Comparison of ENCODE assay signal across 28 cellular contexts in genomic region chr19:35278578-35279284, GRCh38. TPM values are rescaled to one million over a fixed set of nuclear protein-coding genes. Genes with fewer than 3 reads are reported as not detected.
"Had no signal": no experiment of that assay in that cellular context is flagged by ENCODE, and none has a peak within 500 bp of the region (broad histone marks: within the 10 kb centered on the region; RNA-seq: fewer than 3 reads in every experiment).

No MANE protein-coding gene starts in this region.

- H3K27ac ChIP-seq: left lung had no signal

- ATAC-seq: activated T-helper 17 cell treated with anti-CD3 and anti-CD28 coated beads, Interleukin-2, amount 50 U/mL, for 72 hours; left lung had no signal

- DNase-seq: activated B cell treated with CpG ODN at 0.5 μM for 24 hours; activated CD4-positive, alpha-beta memory T cell treated with anti-CD3 and anti-CD28 coated beads, Interleukin-2, amount 10 ng/mL, durations not matched to agents 7 days and 5 days; activated CD4-positive, alpha-beta T cell treated with anti-CD3 and anti-CD28 coated beads for 48 hours; activated naive CD4-positive, alpha-beta T cell; activated naive CD8-positive, alpha-beta T cell treated with anti-CD3 and anti-CD28 coated beads for 36 hours; activated T-cell treated with anti-CD3 and anti-CD28 coated beads, Interleukin-2, amount 50 U/mL, for 1 hour; amygdala; erythroblast; foreskin melanocyte; glutamatergic neuron; hippocampal formation; islet precursor cell; left lung; mammary epithelial cell; midbrain; occipital lobe; stimulated activated CD4-positive, alpha-beta T cell treated with anti-CD3 and anti-CD28 coated beads, Interleukin-12 subunit alpha, Interleukin-12 subunit beta, amount 100 ng/mL, for 4 hours; stimulated activated CD4-positive, alpha-beta T cell treated with anti-CD3 and anti-CD28 coated beads, Interleukin-1b, Interleukin-23, amount 100 ng/mL, for 48 hours; stimulated activated CD8-positive, alpha-beta memory T cell treated with anti-CD3 and anti-CD28 coated beads, Interleukin-4, amount 100 ng/mL, for 48 hours; stimulated activated naive CD4-positive, alpha-beta T cell; T-cell; T-helper 9 cell; thyroid gland had no signal

- H3K27me3 ChIP-seq: thyroid gland had no signal

- H3K9me3 ChIP-seq: left lung, thyroid gland had no signal

- H3K4me3 ChIP-seq: left lung, thyroid gland had no signal

RNA-seq across cellular contexts. Expression of gene HAMP, which starts 3.6 kb away (rescaled TPM):
- total RNA-seq: cardiac septum, occipital lobe, thyroid gland had no signal
- polyA plus RNA-seq: mammary epithelial cell had no signal

RNA-seq across cellular contexts. Expression of gene MAG, which starts 13.2 kb away (rescaled TPM):
- total RNA-seq: activated CD4-positive, alpha-beta memory T cell treated with anti-CD3 and anti-CD28 coated beads, Interleukin-2, amount 10 ng/mL, durations not matched to agents 7 days and 5 days; cardiac septum; dermis microvascular lymphatic vessel endothelial cell; left lung; mammary epithelial cell; ureter had no signal
- polyA plus RNA-seq: mammary epithelial cell had no signal

RNA-seq across cellular contexts. Expression of gene FAM187B, which starts 50.2 kb away (rescaled TPM):
- total RNA-seq: activated B cell treated with CpG ODN at 0.5 μM for 24 hours; activated CD4-positive, alpha-beta memory T cell treated with anti-CD3 and anti-CD28 coated beads, Interleukin-2, amount 10 ng/mL, durations not matched to agents 7 days and 5 days; activated naive CD8-positive, alpha-beta T cell treated with anti-CD3 and anti-CD28 coated beads for 36 hours; cardiac septum; dermis microvascular lymphatic vessel endothelial cell; mammary epithelial cell; occipital lobe; progenitor cell of endocrine pancreas; T-cell; ureter had no signal
- polyA plus RNA-seq: mammary epithelial cell had no signal
